In genomic region chr21:26124421-26124833, GRCh38 we compare ENCODE assay signal across 12 cellular contexts. TPM values are rescaled to one million over a fixed set of nuclear protein-coding genes. Genes with fewer than 3 reads are reported as not detected.
DNase-seq lines count a peak whose midpoint lies in the region; ATAC-seq and TF ChIP-seq lines count a peak whose summit lies in the region.
"Had no signal": no experiment of that assay in that cellular context is flagged by ENCODE, and none has a peak within 500 bp of the region (broad histone marks: within the 10 kb centered on the region; RNA-seq: fewer than 3 reads in every experiment).

No MANE protein-coding gene starts in this region.

- TF ChIP-seq CTCF in colonic mucosa (IDR thresholded peaks at IDR 0.05) (no peak), right lobe of liver (IDR thresholded peaks at IDR 0.05) (no peak), thyroid gland (IDR thresholded peaks at IDR 0.05) (no peak)

- H3K27ac ChIP-seq in colonic mucosa (peak overlapping the region; percentile 19), right lobe of liver (peak overlapping the region in 2 of 3 donors; percentile 18 to 47), thyroid gland (peak overlapping the region; percentile 34 to 85 (median 59))

- H3K27me3 ChIP-seq in colonic mucosa = no peaks in the 10 kb centered on the region
- H3K27me3 ChIP-seq in right lobe of liver = no peaks in the 10 kb centered on the region
- H3K27me3 ChIP-seq in thyroid gland = no peaks in the 10 kb centered on the region

- peaks cover under 1% of the 10 kb centered on the region for H3K4me1 Mint-ChIP-seq in activated CD4-positive, alpha-beta memory T cell treated with anti-CD3 and anti-CD28 coated beads for 36 hours (ENCODE audit: low read depth)

- H3K36me3 Mint-ChIP-seq in activated CD4-positive, alpha-beta memory T cell treated with anti-CD3 and anti-CD28 coated beads for 36 hours = no peaks in the 10 kb centered on the region

- no peak overlapping the region for H3K27ac Mint-ChIP-seq in activated CD4-positive, alpha-beta memory T cell treated with anti-CD3 and anti-CD28 coated beads for 36 hours
- H3K27ac Mint-ChIP-seq: activated naive CD8-positive, alpha-beta T cell; T-helper 2 cell treated with Interferon-gamma antibody and Interleukin-4, amounts not matched to agents 5 μg/mL and 100 μg/mL, for 36 hours had no signal

- H3K9me3 Mint-ChIP-seq in activated CD4-positive, alpha-beta memory T cell treated with anti-CD3 and anti-CD28 coated beads for 36 hours = no peaks in the 10 kb centered on the region
- H3K9me3 Mint-ChIP-seq: T-helper 2 cell treated with Interferon-gamma antibody and Interleukin-4, amounts not matched to agents 5 μg/mL and 100 μg/mL, for 36 hours had no signal

- H3K9ac ChIP-seq in colonic mucosa (ENCODE audit: low read depth in 2 of 2, low read length in 2 of 2) = no peak overlapping the region

- DNase-seq in NCI-H1105 treated with DMSO at 0.1 percent for 48 hours (lab: John Stamatoyannopoulos, UW) (peak; percentile 25), NCI-H1105 (lab: John Stamatoyannopoulos, UW) (no peak), colonic mucosa (no peak), right lobe of liver (no peak), thyroid gland (no peak)
- DNase-seq in activated CD4-positive, alpha-beta memory T cell treated with anti-CD3 and anti-CD28 coated beads for 36 hours = no peak
- DNase-seq in stimulated activated CD8-positive, alpha-beta memory T cell treated with anti-CD3 and anti-CD28 coated beads, Interleukin-4, amount 100 ng/mL, for 48 hours = no peak
- DNase-seq: stimulated activated CD4-positive, alpha-beta T cell treated with anti-CD3 and anti-CD28 coated beads, Interleukin-4, amount 100 ng/mL, for 24 hours had no signal

- H3K36me3 ChIP-seq in colonic mucosa (no peaks in the 10 kb centered on the region), right lobe of liver (no peaks in the 10 kb centered on the region), thyroid gland (no peaks in the 10 kb centered on the region)

- 20% methylated on average over 4 of the region's 4 CpGs for WGBS in right lobe of liver (ENCODE audit: insufficient coverage, low coverage, low lambda C conversion rate, missing lambda C conversion rate)
- WGBS in thyroid gland, 2 donors = 7 to 10% methylated on average over 4 of the region's 4 CpGs

- ATAC-seq in right lobe of liver (peak; percentile 47 to 63 (median 49)), HG03354 (IDR thresholded peaks at IDR 0.05; ENCODE audit: poor library complexity, severe bottlenecking, unreplicated experiment) (no peak)
- ATAC-seq: GM12878 had no signal

- H3K4me1 ChIP-seq in colonic mucosa = peaks cover 4% of the 10 kb centered on the region
- peaks cover 0 to 37% (median 15%) of the 10 kb centered on the region in 4 donors for H3K4me1 ChIP-seq in right lobe of liver
- peaks cover 62 to 73% of the 10 kb centered on the region in 2 donors for H3K4me1 ChIP-seq in thyroid gland

- H3K4me3 Mint-ChIP-seq in activated CD4-positive, alpha-beta memory T cell treated with anti-CD3 and anti-CD28 coated beads for 36 hours = no peak overlapping the region
- H3K4me3 Mint-ChIP-seq: activated naive CD8-positive, alpha-beta T cell; T-helper 2 cell treated with Interferon-gamma antibody and Interleukin-4, amounts not matched to agents 5 μg/mL and 100 μg/mL, for 36 hours had no signal

- CTCF ChIA-PET in activated CD4-positive, alpha-beta memory T cell treated with anti-CD3 and anti-CD28 coated beads for 36 hours (lab: Charles Lee) = interaction anchor here (0.5 kb wide), 1 partner anchor 67 kb away, joined by 3 read pairs; no protein-coding TSS in a partner anchor

- intact Hi-C loops in colonic mucosa (cut with DNase I) = no loop called here
- intact Hi-C loops in right lobe of liver (cut with DNase I) = no loop called here
- intact Hi-C loops in thyroid gland (cut with DNase I) = no loop called here
- intact Hi-C loops in activated CD4-positive, alpha-beta memory T cell treated with anti-CD3 and anti-CD28 coated beads for 36 hours (cut with micrococcal nuclease) = no loop called here

- H3K4me3 ChIP-seq in colonic mucosa = no peak overlapping the region
- no peak overlapping the region for H3K4me3 ChIP-seq in right lobe of liver
- H3K4me3 ChIP-seq in thyroid gland (replicated peaks in 1 of 3) = no peak overlapping the region
- H3K4me3 ChIP-seq: GM12878 had no signal

- H3K27me3 Mint-ChIP-seq in activated CD4-positive, alpha-beta memory T cell treated with anti-CD3 and anti-CD28 coated beads for 36 hours = no peaks in the 10 kb centered on the region
- H3K27me3 Mint-ChIP-seq: activated naive CD8-positive, alpha-beta T cell had no signal

- POLR2A ChIA-PET in activated CD4-positive, alpha-beta memory T cell treated with anti-CD3 and anti-CD28 coated beads for 36 hours (lab: Charles Lee) = no interaction called here

- no peaks in the 10 kb centered on the region for H3K9me3 ChIP-seq in colonic mucosa
- H3K9me3 ChIP-seq in right lobe of liver = no peaks in the 10 kb centered on the region
- no peaks in the 10 kb centered on the region for H3K9me3 ChIP-seq in thyroid gland

- TF ChIP-seq POLR2A in right lobe of liver (IDR thresholded peaks at IDR 0.05) = no peak
- TF ChIP-seq POLR2A in thyroid gland (IDR thresholded peaks at IDR 0.05) = peak in 1 of 2 donors; percentile 8

RNA-seq across cellular contexts. Expression of gene APP, which starts 46.1 kb away (rescaled TPM):
- total RNA-seq in colonic mucosa = 100 to 1,000 TPM; 506 to 721 TPM
- 100 to 1,000 TPM; 127 to 262 (median 208) TPM for total RNA-seq in right lobe of liver
- total RNA-seq in thyroid gland = 100 to 1,000 TPM; 513 to 716 (median 676) TPM
- total RNA-seq in activated CD4-positive, alpha-beta memory T cell treated with anti-CD3 and anti-CD28 coated beads for 36 hours = 10 to 100 TPM; 46.3 to 47.1 TPM
